Comparison of ENCODE assay signal across 9 cellular contexts in the genomic region with DNA sequence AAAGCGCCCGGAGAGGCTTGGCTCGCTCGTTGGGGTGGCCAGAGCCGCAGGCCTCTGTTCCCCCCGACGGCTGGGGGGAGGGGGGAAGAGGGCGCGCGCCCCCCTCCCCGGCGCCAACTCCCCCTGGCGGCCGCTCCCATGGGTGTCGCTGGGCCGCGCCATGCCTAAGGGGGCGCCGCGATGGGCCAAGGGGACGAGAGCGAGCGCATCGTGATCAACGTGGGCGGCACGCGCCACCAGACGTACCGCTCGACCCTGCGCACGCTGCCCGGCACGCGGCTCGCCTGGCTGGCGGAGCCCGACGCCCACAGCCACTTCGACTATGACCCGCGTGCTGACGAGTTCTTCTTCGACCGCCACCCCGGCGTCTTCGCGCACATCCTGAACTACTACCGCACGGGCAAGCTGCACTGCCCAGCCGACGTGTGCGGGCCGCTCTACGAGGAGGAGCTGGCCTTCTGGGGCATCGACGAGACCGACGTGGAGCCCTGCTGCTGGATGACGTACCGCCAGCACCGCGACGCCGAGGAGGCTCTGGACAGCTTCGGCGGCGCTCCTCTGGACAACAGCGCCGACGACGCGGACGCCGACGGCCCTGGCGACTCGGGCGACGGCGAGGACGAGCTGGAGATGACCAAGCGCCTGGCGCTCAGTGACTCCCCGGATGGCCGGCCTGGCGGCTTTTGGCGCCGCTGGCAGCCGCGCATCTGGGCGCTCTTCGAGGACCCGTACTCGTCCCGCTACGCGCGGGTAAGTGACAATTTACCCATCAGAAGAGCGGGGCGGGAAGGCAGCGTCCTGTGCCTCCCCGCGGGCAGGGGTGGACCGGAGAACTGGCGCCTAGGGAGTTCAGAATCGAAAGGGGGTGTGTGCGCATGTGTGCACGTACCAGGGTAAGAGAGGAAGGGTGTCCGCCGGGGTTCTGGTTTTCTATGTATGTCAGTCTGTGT. TPM values are rescaled to one million over a fixed set of nuclear protein-coding genes. Genes with fewer than 3 reads are reported as not detected.
DNase-seq lines count a peak whose midpoint lies in the region; ATAC-seq and TF ChIP-seq lines count a peak whose summit lies in the region.
"Had no signal": no experiment of that assay in that cellular context is flagged by ENCODE, and none has a peak within 500 bp of the region (broad histone marks: within the 10 kb centered on the region; RNA-seq: fewer than 3 reads in every experiment).

No MANE protein-coding gene starts in this region.

- peak overlapping the region; percentile 10 for H3K4me3 Mint-ChIP-seq in stimulated activated memory B cell treated with anti-CD40 and anti-IgM and Interleukin-4, amounts not matched to agents 10 μg/mL and 1 μg/mL and 100 μg/mL, for 72 hours

- H3K4me1 ChIP-seq in SK-N-SH (ENCODE audit: control insufficient read depth in 1 of 2, insufficient read depth in 2 of 2, low read depth in 1 of 2, low read length in 1 of 2) = peaks cover 0 to 31% of the 10 kb centered on the region in 2 experiments; a peak in 1 of 4 replicates
- H3K4me1 ChIP-seq in iPS DF 6.9 (ENCODE audit: control insufficient read depth, insufficient read depth, low read length) = peaks cover 6% of the 10 kb centered on the region

- CTCF ChIA-PET in SK-N-SH (lab: Yijun Ruan, JAX) = interaction anchor here (0.6 to 14.2 kb wide), 21 partner anchors 8 to 1446 kb away, joined by 3 to 730 read pairs (median 4); a partner anchor contains a TSS

- peak overlapping the region in 1 of 2 experiments; percentile 12; a peak in 1 of 4 replicates for H3K27ac ChIP-seq in SK-N-SH (ENCODE audit: low read depth in 2 of 2, low read length in 1 of 2)
- H3K27ac ChIP-seq in iPS DF 6.9 (ENCODE audit: low read length) = no peak overlapping the region

- H3K4me2 ChIP-seq in SK-N-SH = peak overlapping the region; percentile 89; the same call in 1 of the 2 replicates

- H3K79me2 ChIP-seq in SK-N-SH (ENCODE audit: insufficient read depth) = no peaks in the 10 kb centered on the region

- H3K9me3 Mint-ChIP-seq in stimulated activated memory B cell treated with anti-CD40 and anti-IgM and Interleukin-4, amounts not matched to agents 10 μg/mL and 1 μg/mL and 100 μg/mL, for 72 hours = peaks cover 3% of the 10 kb centered on the region
- H3K9me3 Mint-ChIP-seq: CD8-positive, alpha-beta memory T cell had no signal

- no peak for TF ChIP-seq EP300 in SK-N-SH (IDR thresholded peaks at IDR 0.05; ENCODE audit: borderline replicate concordance in 1 of 2, low read depth in 1 of 2, low read length in 1 of 2)

- peak overlapping the region in 1 of 2 experiments; percentile 49; a peak in 3 of 4 replicates for H3K4me3 ChIP-seq in SK-N-SH (ENCODE audit: low read depth in 2 of 2, low read length in 1 of 2)
- H3K4me3 ChIP-seq in iPS DF 6.9 (ENCODE audit: low read length) = peak overlapping the region; percentile 24

- H4K20me1 ChIP-seq in SK-N-SH (ENCODE audit: insufficient read depth) = no peaks in the 10 kb centered on the region

- DNase-seq in SK-N-SH = peak; percentile 92
- peak; percentile 78 for DNase-seq in NCI-H69 (lab: John Stamatoyannopoulos, UW)
- no peak for DNase-seq in iPS DF 6.9 (ENCODE audit: low read depth, low spot score)
- DNase-seq in EL = no peak
- no peak for DNase-seq in activated CD8-positive, alpha-beta memory T cell treated with anti-CD3 and anti-CD28 coated beads, Interleukin-2, amount 50 U/mL, for 4 hours

- no peaks in the 10 kb centered on the region for H3K9me2 ChIP-seq in SK-N-SH

- no peaks in the 10 kb centered on the region for H3K36me3 Mint-ChIP-seq in stimulated activated memory B cell treated with anti-CD40 and anti-IgM and Interleukin-4, amounts not matched to agents 10 μg/mL and 1 μg/mL and 100 μg/mL, for 72 hours

- TF ChIP-seq CTCF in SK-N-SH (IDR thresholded peaks at IDR 0.05) = peak; percentile 42

- no peaks in the 10 kb centered on the region for H3K9me3 ChIP-seq in SK-N-SH
- H3K9me3 ChIP-seq in iPS DF 6.9 (ENCODE audit: control insufficient read depth, insufficient read depth, low read length) = no peaks in the 10 kb centered on the region

- H3K36me3 ChIP-seq in SK-N-SH (replicated peaks in 1 of 2; ENCODE audit: control insufficient read depth in 1 of 2, insufficient read depth in 2 of 2, low read length in 1 of 2) = no peaks in the 10 kb centered on the region
- H3K36me3 ChIP-seq in iPS DF 6.9 (ENCODE audit: control insufficient read depth, insufficient read depth, low read length) = no peaks in the 10 kb centered on the region

- H3K27me3 ChIP-seq in SK-N-SH (ENCODE audit: insufficient read depth) (no peaks in the 10 kb centered on the region; the same call in 1 of the 2 replicates), iPS DF 6.9 (ENCODE audit: control insufficient read depth, insufficient read depth, low read length) (peaks cover 33% of the 10 kb centered on the region)

- no peak overlapping the region for H3K9ac ChIP-seq in SK-N-SH

- no peak for TF ChIP-seq RAD21 in SK-N-SH (IDR thresholded peaks at IDR 0.05; ENCODE audit: low read length)

- H3K27me3 Mint-ChIP-seq in stimulated activated memory B cell treated with anti-CD40 and anti-IgM and Interleukin-4, amounts not matched to agents 10 μg/mL and 1 μg/mL and 100 μg/mL, for 72 hours = peaks cover 41% of the 10 kb centered on the region

- H2AFZ ChIP-seq in SK-N-SH (ENCODE audit: low read depth) = no peak overlapping the region

- POLR2A ChIA-PET in SK-N-SH (lab: Yijun Ruan, JAX) = interaction anchor here (1.0 kb wide), 1 partner anchor 168 kb away, joined by 3 read pairs; no protein-coding TSS in a partner anchor

- H3F3A ChIP-seq in SK-N-SH (replicated peaks; ENCODE audit: insufficient read depth) = no peaks in the 10 kb centered on the region

- no peak overlapping the region for H3K27ac Mint-ChIP-seq in stimulated activated memory B cell treated with anti-CD40 and anti-IgM and Interleukin-4, amounts not matched to agents 10 μg/mL and 1 μg/mL and 100 μg/mL, for 72 hours
- H3K27ac Mint-ChIP-seq: CD8-positive, alpha-beta memory T cell had no signal

- H3K4me1 Mint-ChIP-seq in stimulated activated memory B cell treated with anti-CD40 and anti-IgM and Interleukin-4, amounts not matched to agents 10 μg/mL and 1 μg/mL and 100 μg/mL, for 72 hours = no peaks in the 10 kb centered on the region

- ATAC-seq in SK-N-SH treated with all-trans-retinoic acid at 6 μM for 48 hours = no peak
- ATAC-seq in stimulated activated memory B cell treated with anti-CD40 and anti-IgM and Interleukin-4, amounts not matched to agents 10 μg/mL and 1 μg/mL and 100 μg/mL, for 72 hours = no peak
- ATAC-seq in HG03108 (IDR thresholded peaks at IDR 0.05; ENCODE audit: unreplicated experiment) = no peak

- 72% methylated on average over 69 of the region's 113 CpGs for WGBS in SK-N-SH (ENCODE audit: low lambda C conversion rate)
- WGBS in iPS DF 6.9 (ENCODE audit: insufficient coverage, insufficient read length) = no CpG with 5 or more reads among the region's 113 CpGs

TF ChIP-seq in SK-N-SH, 30 proteins besides CTCF, POLR2A, EP300 and RAD21:
- TF ChIP-seq, protein P1, sequence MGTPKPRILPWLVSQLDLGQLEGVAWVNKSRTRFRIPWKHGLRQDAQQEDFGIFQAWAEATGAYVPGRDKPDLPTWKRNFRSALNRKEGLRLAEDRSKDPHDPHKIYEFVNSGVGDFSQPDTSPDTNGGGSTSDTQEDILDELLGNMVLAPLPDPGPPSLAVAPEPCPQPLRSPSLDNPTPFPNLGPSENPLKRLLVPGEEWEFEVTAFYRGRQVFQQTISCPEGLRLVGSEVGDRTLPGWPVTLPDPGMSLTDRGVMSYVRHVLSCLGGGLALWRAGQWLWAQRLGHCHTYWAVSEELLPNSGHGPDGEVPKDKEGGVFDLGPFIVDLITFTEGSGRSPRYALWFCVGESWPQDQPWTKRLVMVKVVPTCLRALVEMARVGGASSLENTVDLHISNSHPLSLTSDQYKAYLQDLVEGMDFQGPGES (IDR thresholded peaks at IDR 0.05; ENCODE audit: low read depth, low read length) = no peak
- TF ChIP-seq MXI1 (IDR thresholded peaks at IDR 0.05; ENCODE audit: low read depth, low read length) = no peak

TF ChIP-seq in SK-N-SH treated with all-trans-retinoic acid at 6 μM for 48 hours, 23 proteins besides CTCF, POLR2A, EP300 and RAD21:
- no peak for TF ChIP-seq ZFP3 (CRISPR knock-in tag; IDR thresholded peaks at IDR 0.05)

RNA-seq across cellular contexts. Expression of a gene that starts 1.5 kb away (rescaled TPM):
- 0.13 and 0.18 TPM in 2 replicates for polyA plus RNA-seq in SK-N-SH (2012; rRNA removed)
- 0.09 and 0.14 TPM in 2 replicates for polyA plus RNA-seq in SK-N-SH (2012; cell fraction: cytosol; rRNA removed)
- 0.42 and 0.67 TPM in 2 replicates for polyA plus RNA-seq in SK-N-SH (2012; cell fraction: nucleus; rRNA removed)
- polyA plus RNA-seq: CD8-positive, alpha-beta memory T cell had no signal

RNA-seq across cellular contexts. Expression of a gene that starts 16.7 kb away (rescaled TPM):
- not detected in 2 replicates for polyA plus RNA-seq in SK-N-SH (2012; rRNA removed)
- polyA plus RNA-seq in SK-N-SH (2012; cell fraction: cytosol; rRNA removed) = not detected in 2 replicates
- polyA plus RNA-seq in SK-N-SH (2012; cell fraction: nucleus; rRNA removed) = not detected in 2 replicates
- polyA plus RNA-seq: CD8-positive, alpha-beta memory T cell had no signal

Comparison
In these comparisons a context has a peak if more than half of its experiments do, and no peak if none do; other contexts are left out.
1. DNase-seq: peak in SK-N-SH (single experiment) and NCI-H69 (single experiment); none in iPS DF 6.9 (single experiment), EL (single experiment) and activated CD8-positive, alpha-beta memory T cell treated with anti-CD3 and anti-CD28 coated beads, Interleukin-2, amount 50 U/mL, for 4 hours (single experiment).